23 cellular contexts compared by ENCODE assay signal in genomic region chr9:133981589-133981957, GRCh38.
"Had no signal": no experiment of that assay in that cellular context is flagged by ENCODE, and none has a peak within 500 bp of the region (broad histone marks: within the 10 kb centered on the region; RNA-seq: fewer than 3 reads in every experiment).

No MANE protein-coding gene starts in this region.

- H3K27me3 ChIP-seq: adrenal gland, breast epithelium, colonic mucosa, dorsolateral prefrontal cortex, esophagus muscularis mucosa, stomach, suprapubic skin, tibial nerve, uterus had no signal

- FAIRE-seq: astrocyte, frontal cortex had no signal

- H3K36me3 ChIP-seq: adrenal gland, breast epithelium, colonic mucosa, esophagus muscularis mucosa, prostate gland, stomach, suprapubic skin, tibial nerve, uterus had no signal

- H3K4me3 Mint-ChIP-seq: activated CD4-positive, alpha-beta T cell treated with anti-CD3 and anti-CD28 coated beads, Interleukin-2, amount 10 ng/mL, durations not matched to agents 7 days and 5 days; activated naive CD8-positive, alpha-beta T cell; activated T-cell treated with anti-CD3 and anti-CD28 coated beads, Interleukin-2, amount 50 U/mL, for 24 hours; activated T-helper 17 cell treated with anti-CD3 and anti-CD28 coated beads, Interleukin-2, amount 50 U/mL, for 72 hours; natural killer cell had no signal

- H3K4me3 ChIP-seq: adrenal gland, breast epithelium, colonic mucosa, dorsolateral prefrontal cortex, esophagus muscularis mucosa, prostate gland, stomach, suprapubic skin, tibial nerve, uterus had no signal

- H3K9me3 Mint-ChIP-seq: activated CD4-positive, alpha-beta T cell treated with anti-CD3 and anti-CD28 coated beads, Interleukin-2, amount 10 ng/mL, durations not matched to agents 7 days and 5 days; activated T-cell treated with anti-CD3 and anti-CD28 coated beads, Interleukin-2, amount 50 U/mL, for 24 hours; activated T-helper 17 cell treated with anti-CD3 and anti-CD28 coated beads, Interleukin-2, amount 50 U/mL, for 72 hours; natural killer cell had no signal

- H3K27me3 Mint-ChIP-seq: activated CD4-positive, alpha-beta T cell treated with anti-CD3 and anti-CD28 coated beads, Interleukin-2, amount 10 ng/mL, durations not matched to agents 7 days and 5 days; activated naive CD8-positive, alpha-beta T cell; activated T-cell treated with anti-CD3 and anti-CD28 coated beads, Interleukin-2, amount 50 U/mL, for 24 hours; activated T-helper 17 cell treated with anti-CD3 and anti-CD28 coated beads, Interleukin-2, amount 50 U/mL, for 72 hours had no signal

- H3K4me1 ChIP-seq: breast epithelium, colonic mucosa, prostate gland had no signal

- H3K36me3 Mint-ChIP-seq: activated naive CD8-positive, alpha-beta T cell; natural killer cell had no signal

- H3K4me1 Mint-ChIP-seq: activated CD4-positive, alpha-beta T cell treated with anti-CD3 and anti-CD28 coated beads, Interleukin-2, amount 10 ng/mL, durations not matched to agents 7 days and 5 days; activated T-helper 17 cell treated with anti-CD3 and anti-CD28 coated beads, Interleukin-2, amount 50 U/mL, for 72 hours; natural killer cell had no signal

- H3K27ac Mint-ChIP-seq: activated CD4-positive, alpha-beta T cell treated with anti-CD3 and anti-CD28 coated beads, Interleukin-2, amount 10 ng/mL, durations not matched to agents 7 days and 5 days; activated naive CD8-positive, alpha-beta T cell; activated T-cell treated with anti-CD3 and anti-CD28 coated beads, Interleukin-2, amount 50 U/mL, for 24 hours; activated T-helper 17 cell treated with anti-CD3 and anti-CD28 coated beads, Interleukin-2, amount 50 U/mL, for 72 hours; natural killer cell had no signal

- H3K27ac ChIP-seq: adrenal gland, breast epithelium, colonic mucosa, esophagus muscularis mucosa, prostate gland, stomach, suprapubic skin, tibial nerve, uterus had no signal

- DNase-seq: activated CD4-positive, alpha-beta T cell treated with anti-CD3 and anti-CD28 coated beads, Interleukin-2, amount 10 ng/mL, durations not matched to agents 7 days and 5 days; activated T-cell treated with anti-CD3 and anti-CD28 coated beads, Interleukin-2, amount 50 U/mL, for 24 hours; colonic mucosa; dorsolateral prefrontal cortex; hippocampal formation; mammary epithelial cell; midbrain; natural killer cell; stimulated activated CD4-positive, alpha-beta T cell treated with anti-CD3 and anti-CD28 coated beads, Interleukin-12 subunit alpha, Interleukin-12 subunit beta, amount 100 ng/mL, for 4 hours; stomach; uterus had no signal

- ATAC-seq: activated CD4-positive, CD25-positive, alpha-beta regulatory T cell treated with anti-CD3 and anti-CD28 coated beads, Interleukin-2, amount 50 U/mL, for 24 hours; activated T-helper 17 cell treated with anti-CD3 and anti-CD28 coated beads, Interleukin-2, amount 50 U/mL, for 72 hours; left ventricle myocardium superior; natural killer cell had no signal

- H3K9me3 ChIP-seq: adrenal gland, breast epithelium, colonic mucosa, esophagus muscularis mucosa, prostate gland, stomach, suprapubic skin, tibial nerve, uterus had no signal
